Comparison of ENCODE assay signal across 12 cellular contexts in the genomic region with DNA sequence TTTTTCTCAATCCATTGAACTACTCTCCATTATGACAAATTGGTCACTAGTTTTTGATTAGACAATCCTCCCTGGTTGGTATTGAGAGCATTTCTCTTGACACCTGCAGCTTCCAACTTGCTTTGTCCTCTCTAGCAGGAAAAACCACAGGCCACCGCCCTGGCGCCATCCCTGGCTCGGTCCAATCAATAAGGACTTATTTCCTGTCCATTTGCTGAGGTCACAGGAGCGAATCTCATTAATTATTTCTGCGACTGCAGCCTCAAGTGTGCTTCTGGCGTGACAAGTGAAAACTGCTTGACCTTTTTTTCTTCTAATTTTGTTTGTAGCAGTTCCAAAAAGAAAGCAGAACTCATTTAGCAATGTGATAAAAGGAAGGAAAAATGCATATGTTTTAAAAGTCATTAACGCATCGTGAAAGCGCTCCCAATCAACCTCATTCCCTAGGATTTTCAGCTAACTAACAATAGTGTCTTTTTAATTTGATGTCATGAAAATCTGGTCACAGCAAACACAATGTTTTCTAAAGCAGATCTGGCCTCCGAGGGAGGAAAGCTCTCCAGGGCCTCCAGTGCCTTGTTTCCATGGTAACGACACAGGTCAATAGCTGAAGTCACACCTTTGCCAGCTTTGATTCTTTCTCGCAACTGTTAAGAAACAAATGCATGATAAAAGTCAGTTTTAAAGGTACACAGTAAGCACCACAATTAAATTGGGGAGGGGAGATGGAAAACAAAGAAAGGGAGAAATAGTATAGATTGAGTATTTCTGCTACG. TPM values are rescaled to one million over a fixed set of nuclear protein-coding genes. Genes with fewer than 3 reads are reported as not detected.
A peak's percentile ranks its signal among the peaks of the same experiment; 100 is the strongest.
DNase-seq lines count a peak whose midpoint lies in the region; ATAC-seq lines count a peak whose summit lies in the region.
"Had no signal": no experiment of that assay in that cellular context is flagged by ENCODE, and none has a peak within 500 bp of the region (broad histone marks: within the 10 kb centered on the region; RNA-seq: fewer than 3 reads in every experiment).

No MANE protein-coding gene starts in this region.

- peak; percentile 36 for DNase-seq in M059J (ENCODE audit: low read depth)
- peak; percentile 82 for DNase-seq in NCI-H69 (lab: John Stamatoyannopoulos, UW)
- DNase-seq in iPS DF 19.7 (ENCODE audit: low read depth, low spot score), result peak; percentile 61
- DNase-seq in retina, result peak; percentile 76
- DNase-seq in NOMO-1 treated with dmso at 0.1 percent for 144 hours (lab: John Stamatoyannopoulos, UW; ENCODE audit: unreplicated experiment), result no peak
- no peak for DNase-seq in hippocampal formation (lab: John Stamatoyannopoulos, UW)
- DNase-seq: activated CD8-positive, alpha-beta memory T cell treated with anti-CD3 and anti-CD28 coated beads, Interleukin-2, amount 10 ng/mL, durations not matched to agents 7 days and 5 days; CD8-positive, alpha-beta memory T cell; kidney glomerular epithelial cell; psoas muscle had no signal

- ATAC-seq in GM19328 (IDR thresholded peaks at IDR 0.05; ENCODE audit: unreplicated experiment) (no peak), HG02759 (IDR thresholded peaks at IDR 0.05; ENCODE audit: unreplicated experiment) (no peak)
- ATAC-seq: activated CD8-positive, alpha-beta memory T cell treated with anti-CD3 and anti-CD28 coated beads, Interleukin-2, amount 10 ng/mL, durations not matched to agents 7 days and 5 days; psoas muscle had no signal

RNA-seq across cellular contexts. Expression of a gene that starts 39.0 kb away (rescaled TPM):
- 1.8 and 4.3 TPM in 2 replicates for total RNA-seq in M059J (2014; rRNA removed; shearing (Covaris generic))

Comparison
In these comparisons a context has a peak if more than half of its experiments do, and no peak if none do; other contexts are left out.
1. DNase-seq: peak in M059J (single experiment), NCI-H69 (single experiment), iPS DF 19.7 (single experiment) and retina (single experiment); none in NOMO-1 treated with dmso at 0.1 percent for 144 hours (single experiment) and hippocampal formation (0 of 2).